14 cellular contexts compared by ENCODE assay signal in genomic region chr2:98446850-98447249, GRCh38. TPM values are rescaled to one million over a fixed set of nuclear protein-coding genes. Genes with fewer than 3 reads are reported as not detected.
A peak's percentile ranks its signal among the peaks of the same experiment; 100 is the strongest.
DNase-seq lines count a peak whose midpoint lies in the region; ATAC-seq and TF ChIP-seq lines count a peak whose summit lies in the region.
"Had no signal": no experiment of that assay in that cellular context is flagged by ENCODE, and none has a peak within 500 bp of the region (broad histone marks: within the 10 kb centered on the region; RNA-seq: fewer than 3 reads in every experiment).

No MANE protein-coding gene starts in this region.

- no peak overlapping the region for H2AFZ ChIP-seq in PC-3 (ENCODE audit: low read length)

- peaks cover 10% of the 10 kb centered on the region for H3K36me3 Mint-ChIP-seq in activated T-cell treated with anti-CD3 and anti-CD28 coated beads, Interleukin-2, amount 50 U/mL, for 24 hours (ENCODE audit: low read depth)
- peaks cover 20% of the 10 kb centered on the region for H3K36me3 Mint-ChIP-seq in stimulated activated effector memory CD8-positive, alpha-beta T cell treated with anti-CD3 and anti-CD28 coated beads, Interleukin-12 subunit alpha, Interleukin-12 subunit beta, amount 100 ng/mL, for 72 hours

- H3K9me3 ChIP-seq in PC-3 (ENCODE audit: low read length) = no peaks in the 10 kb centered on the region
- no peaks in the 10 kb centered on the region for H3K9me3 ChIP-seq in effector memory CD4-positive, alpha-beta T cell (ENCODE audit: control insufficient read depth, low read length)
- no peaks in the 10 kb centered on the region for H3K9me3 ChIP-seq in tibial nerve

- no peaks in the 10 kb centered on the region for H3F3A ChIP-seq in PC-3 (ENCODE audit: low read length, unreplicated experiment)

- peak overlapping the region; percentile 94 for H3K4me2 ChIP-seq in PC-3 (ENCODE audit: low read length)

- peak overlapping the region; percentile 91 for H3K27ac Mint-ChIP-seq in activated T-cell treated with anti-CD3 and anti-CD28 coated beads, Interleukin-2, amount 50 U/mL, for 24 hours
- H3K27ac Mint-ChIP-seq in stimulated activated effector memory CD8-positive, alpha-beta T cell treated with anti-CD3 and anti-CD28 coated beads, Interleukin-12 subunit alpha, Interleukin-12 subunit beta, amount 100 ng/mL, for 72 hours = peak overlapping the region; percentile 97

- TF ChIP-seq EP300 in tibial nerve (IDR thresholded peaks at IDR 0.05) = no peak

- intact Hi-C loops in PC-3 (cut with micrococcal nuclease) = loop anchor here (10.0 kb wide), 1 partner anchor 158 kb away; the partner anchor contains the start of genes COA5 and UNC50

- no peak for ATAC-seq in PC-3
- ATAC-seq in stimulated activated effector memory CD8-positive, alpha-beta T cell treated with anti-CD3 and anti-CD28 coated beads, Interleukin-12 subunit alpha, Interleukin-12 subunit beta, amount 100 ng/mL, for 72 hours = no peak
- ATAC-seq: left lobe of liver, Panc1 had no signal

- no peaks in the 10 kb centered on the region for H3K36me3 ChIP-seq in PC-3 (ENCODE audit: low read depth, low read length)
- H3K36me3 ChIP-seq in effector memory CD4-positive, alpha-beta T cell (ENCODE audit: control insufficient read depth, insufficient read depth, low read length) = no peaks in the 10 kb centered on the region
- no peaks in the 10 kb centered on the region for H3K36me3 ChIP-seq in tibial nerve

- H3K9me3 Mint-ChIP-seq in activated T-cell treated with anti-CD3 and anti-CD28 coated beads, Interleukin-2, amount 50 U/mL, for 24 hours = no peaks in the 10 kb centered on the region
- no peaks in the 10 kb centered on the region for H3K9me3 Mint-ChIP-seq in stimulated activated effector memory CD8-positive, alpha-beta T cell treated with anti-CD3 and anti-CD28 coated beads, Interleukin-12 subunit alpha, Interleukin-12 subunit beta, amount 100 ng/mL, for 72 hours

- H3K27me3 ChIP-seq in PC-3 (ENCODE audit: low read length) (no peaks in the 10 kb centered on the region), tibial nerve (no peaks in the 10 kb centered on the region)
- no peaks in the 10 kb centered on the region for H3K27me3 ChIP-seq in effector memory CD4-positive, alpha-beta T cell (replicated peaks; ENCODE audit: control insufficient read depth, insufficient read depth, low read length, poor library complexity, severe bottlenecking)

- no TSS peak for BruUV-seq in PC-3 (replicated peaks; lab: Mats Ljungman, UMichigan)

- H3K27ac ChIP-seq in PC-3 (ENCODE audit: low read length) = no peak overlapping the region
- peak overlapping the region; percentile 79 for H3K27ac ChIP-seq in effector memory CD4-positive, alpha-beta T cell (ENCODE audit: insufficient read depth, low read length, poor library complexity, severe bottlenecking)
- H3K27ac ChIP-seq in tibial nerve = peak overlapping the region in 1 of 4 donors; percentile 23

- no peak for TF ChIP-seq POLR2A in tibial nerve (IDR thresholded peaks at IDR 0.05)

- H3K4me3 ChIP-seq in PC-3 (ENCODE audit: low read length) (peak overlapping the region; percentile 85; the same call in 1 of the 2 replicates), tibial nerve (no peak overlapping the region)
- H3K4me3 ChIP-seq in effector memory CD4-positive, alpha-beta T cell (ENCODE audit: insufficient read depth, low read depth, low read length, poor library complexity, severe bottlenecking) = peak overlapping the region; percentile 90

- POLR2A ChIA-PET in PC-3 (lab: Charles Lee; ENCODE audit: unreplicated experiment) = no interaction called here

- H4K20me1 ChIP-seq in PC-3 (ENCODE audit: low read length) = peaks cover 33% of the 10 kb centered on the region

- DNase-seq in activated T-cell treated with anti-CD3 and anti-CD28 coated beads, Interleukin-2, amount 50 U/mL, for 24 hours = no peak
- DNase-seq in activated T-cell treated with anti-CD3 and anti-CD28 coated beads, Interleukin-2, amount 50 U/mL, for 1 hour = no peak
- no peak for DNase-seq in PC-3
- DNase-seq in effector memory CD4-positive, alpha-beta T cell = no peak
- no peak for DNase-seq in stimulated activated effector memory CD8-positive, alpha-beta T cell treated with anti-CD3 and anti-CD28 coated beads, Interleukin-12 subunit alpha, Interleukin-12 subunit beta, amount 100 ng/mL, for 72 hours (ENCODE audit: low spot score in 2 of 2)
- DNase-seq in DMS153 treated with DMSO at 0.1 percent for 48 hours (lab: John Stamatoyannopoulos, UW; ENCODE audit: unreplicated experiment) = no peak
- no peak for DNase-seq in DMS114 treated with DMSO at 0.1 percent for 48 hours (lab: John Stamatoyannopoulos, UW; ENCODE audit: unreplicated experiment)
- no peak for DNase-seq in tibial nerve (ENCODE audit: low spot score in 2 of 2)
- DNase-seq: DMS79, glutamatergic neuron, NCI-H1092 treated with DMSO at 0.1 percent for 48 hours, NCI-H345 had no signal

- TF ChIP-seq CTCF in PC-3 (conservative IDR thresholded peaks at IDR 0.05; ENCODE audit: low read depth, low read length) = no peak
- no peak for TF ChIP-seq CTCF in tibial nerve (IDR thresholded peaks at IDR 0.05)

- H3K27me3 Mint-ChIP-seq in activated T-cell treated with anti-CD3 and anti-CD28 coated beads, Interleukin-2, amount 50 U/mL, for 24 hours = no peaks in the 10 kb centered on the region

- peaks cover 67% of the 10 kb centered on the region for H3K79me2 ChIP-seq in PC-3 (ENCODE audit: low read length)

- H3K4me3 Mint-ChIP-seq in activated T-cell treated with anti-CD3 and anti-CD28 coated beads, Interleukin-2, amount 50 U/mL, for 24 hours = peak overlapping the region; percentile 90
- peak overlapping the region; percentile 91 for H3K4me3 Mint-ChIP-seq in stimulated activated effector memory CD8-positive, alpha-beta T cell treated with anti-CD3 and anti-CD28 coated beads, Interleukin-12 subunit alpha, Interleukin-12 subunit beta, amount 100 ng/mL, for 72 hours

- WGBS in tibial nerve, 2 donors = 70 to 76% methylated on average over 6 of the region's 6 CpGs

- no peaks in the 10 kb centered on the region for H3K9me2 ChIP-seq in PC-3 (replicated peaks; ENCODE audit: low read length)

- peaks cover 69% of the 10 kb centered on the region for H3K4me1 Mint-ChIP-seq in activated T-cell treated with anti-CD3 and anti-CD28 coated beads, Interleukin-2, amount 50 U/mL, for 24 hours (ENCODE audit: low read depth)
- H3K4me1 Mint-ChIP-seq in stimulated activated effector memory CD8-positive, alpha-beta T cell treated with anti-CD3 and anti-CD28 coated beads, Interleukin-12 subunit alpha, Interleukin-12 subunit beta, amount 100 ng/mL, for 72 hours = peaks cover 53% of the 10 kb centered on the region

- no peak overlapping the region for H3K9ac ChIP-seq in PC-3 (ENCODE audit: low read length)

- CTCF ChIA-PET in PC-3 (lab: Charles Lee) = no interaction called here

- H3K4me1 ChIP-seq in PC-3 (ENCODE audit: insufficient read depth, low read length) (peaks cover 22% of the 10 kb centered on the region), tibial nerve (peaks cover 0 to 28% (median 5%) of the 10 kb centered on the region in 4 donors)
- H3K4me1 ChIP-seq in effector memory CD4-positive, alpha-beta T cell (ENCODE audit: control insufficient read depth, insufficient read depth, low read length, poor library complexity, severe bottlenecking) = peaks cover 47% of the 10 kb centered on the region

RNA-seq across cellular contexts. Expression of gene INPP4A, which starts 2.2 kb away (rescaled TPM):
- 23.4 and 28.6 TPM in 2 replicates for total RNA-seq in PC-3 (2014; rRNA removed)
- total RNA-seq in tibial nerve = 10 to 100 TPM; 23.7 to 45.0 (median 30.9) TPM

Comparison
In these comparisons a context has a peak if more than half of its experiments do, and no peak if none do; other contexts are left out.
1. H3K4me3 ChIP-seq: peak in PC-3 (single experiment) and effector memory CD4-positive, alpha-beta T cell (single experiment); none in tibial nerve (0 of 4).